16 cellular contexts compared by ENCODE assay signal in genomic region chr15:53843869-53844569, GRCh38.
DNase-seq lines count a peak whose midpoint lies in the region; ATAC-seq and TF ChIP-seq lines count a peak whose summit lies in the region.
"Had no signal": no experiment of that assay in that cellular context is flagged by ENCODE, and none has a peak within 500 bp of the region (broad histone marks: within the 10 kb centered on the region; RNA-seq: fewer than 3 reads in every experiment).

No MANE protein-coding gene starts in this region.

- peaks cover 74% of the 10 kb centered on the region for H3K4me1 ChIP-seq in Caco-2

- no peaks in the 10 kb centered on the region for H3K36me3 ChIP-seq in Caco-2 (ENCODE audit: control insufficient read depth, insufficient read depth, low read length)

- BruUV-seq in Caco-2 (replicated peaks; lab: Mats Ljungman, UMichigan) = no TSS peak

- POLR2A ChIA-PET in Caco-2 (lab: Charles Lee) = interaction anchor here (0.5 to 2.0 kb wide), 5 partner anchors 9 to 37 kb away, joined by 4 to 39 read pairs (median 9); no protein-coding TSS in a partner anchor

- H3K4me1 Mint-ChIP-seq in Caco-2 (ENCODE audit: low read depth, unreplicated experiment) (peaks cover 47% of the 10 kb centered on the region), endothelial cell (ENCODE audit: unreplicated experiment) (peaks cover 12% of the 10 kb centered on the region), nephron (peaks cover 9% of the 10 kb centered on the region)
- H3K4me1 Mint-ChIP-seq: H9 had no signal

- intact Hi-C loops in Caco-2 (cut with micrococcal nuclease; ENCODE audit: unreplicated experiment) = loop anchor here (1.0 kb wide), 4 partner anchors 12 to 81 kb away; no protein-coding TSS in a partner anchor

- TF ChIP-seq CTCF in Caco-2 (IDR thresholded peaks at IDR 0.05; ENCODE audit: insufficient read depth in 1 of 2, low read depth in 1 of 2, low read length in 1 of 2, severe bottlenecking in 1 of 2, unreplicated experiment in 1 of 2) = no peak
- no peak for TF ChIP-seq CTCF in endothelial cell (IDR thresholded peaks at IDR 0.05; ENCODE audit: unreplicated experiment)
- no peak for TF ChIP-seq CTCF in nephron (IDR thresholded peaks at IDR 0.05; ENCODE audit: unreplicated experiment in 3 of 3)

- peak overlapping the region; percentile 86 for H3K27ac Mint-ChIP-seq in Caco-2 (ENCODE audit: unreplicated experiment)
- peak overlapping the region; percentile 14 for H3K27ac Mint-ChIP-seq in endothelial cell (ENCODE audit: unreplicated experiment)
- peak overlapping the region in 2 of 3 experiments; percentile 5 to 28 for H3K27ac Mint-ChIP-seq in nephron
- H3K27ac Mint-ChIP-seq: CD4-positive, alpha-beta T cell; H9 had no signal

- H3K27me3 Mint-ChIP-seq in Caco-2 (ENCODE audit: insufficient read depth, unreplicated experiment) (no peaks in the 10 kb centered on the region), endothelial cell (ENCODE audit: unreplicated experiment) (no peaks in the 10 kb centered on the region), nephron (ENCODE audit: low read depth) (peaks cover 4% of the 10 kb centered on the region)
- H3K27me3 Mint-ChIP-seq: CD4-positive, alpha-beta T cell had no signal

- H3K4me3 ChIP-seq in Caco-2 (ENCODE audit: low read depth, low read length) = no peak overlapping the region

- ATAC-seq in HG03432 (IDR thresholded peaks at IDR 0.05; ENCODE audit: unreplicated experiment) = no peak
- no peak for ATAC-seq in GM18858 (IDR thresholded peaks at IDR 0.05; ENCODE audit: unreplicated experiment)

- H3K36me3 Mint-ChIP-seq in Caco-2 (ENCODE audit: insufficient read depth, unreplicated experiment) (peaks cover 43% of the 10 kb centered on the region), endothelial cell (ENCODE audit: low read depth, unreplicated experiment) (no peaks in the 10 kb centered on the region), nephron (ENCODE audit: low read depth) (no peaks in the 10 kb centered on the region)

- CTCF ChIA-PET in Caco-2 (lab: Charles Lee) = interaction anchor here (1.0 to 2.3 kb wide), 6 partner anchors 9 to 48 kb away, joined by 3 to 19 read pairs (median 4); no protein-coding TSS in a partner anchor

- H3K4me3 Mint-ChIP-seq in Caco-2 (ENCODE audit: unreplicated experiment) (peak overlapping the region; percentile 43), endothelial cell (ENCODE audit: unreplicated experiment) (no peak overlapping the region), nephron (no peak overlapping the region)
- H3K4me3 Mint-ChIP-seq: CD4-positive, alpha-beta T cell; H9 had no signal

- no peaks in the 10 kb centered on the region for H3K27me3 ChIP-seq in Caco-2 (replicated peaks; ENCODE audit: control insufficient read depth, insufficient read depth, low read length)

- peak; percentile 83 to 84 for DNase-seq in Caco-2
- peak; percentile 16 for DNase-seq in MV-4-11 (lab: John Stamatoyannopoulos, UW)
- DNase-seq in endothelial cell (ENCODE audit: low spot score) = no peak
- no peak for DNase-seq in NCI-H345 (lab: John Stamatoyannopoulos, UW)
- no peak for DNase-seq in NCI-H2196 (lab: John Stamatoyannopoulos, UW; ENCODE audit: unreplicated experiment)
- DNase-seq: CD4-positive, alpha-beta T cell; GF-D8; H9; NCI-H1417; NCI-H187 treated with DMSO at 0.1 percent for 48 hours; NK-92 treated with Interleukin-12 subunit alpha and Interleukin-12 subunit beta, amount 100 ng/mL, for 24 hours; SHP77; SK-N-SH had no signal

- peaks cover 7% of the 10 kb centered on the region for H3K9me3 ChIP-seq in Caco-2
- H3K9me3 ChIP-seq: SK-N-SH had no signal

- H3K9me3 Mint-ChIP-seq in Caco-2 (ENCODE audit: unreplicated experiment) = no peaks in the 10 kb centered on the region
- H3K9me3 Mint-ChIP-seq in endothelial cell (ENCODE audit: unreplicated experiment) = no peaks in the 10 kb centered on the region
- H3K9me3 Mint-ChIP-seq in nephron = peaks cover 4% of the 10 kb centered on the region

Comparison
In these comparisons a context has a peak if more than half of its experiments do, and no peak if none do; other contexts are left out.
1. DNase-seq: peak in Caco-2 (2 of 2) and MV-4-11 (single experiment); none in endothelial cell (single experiment), NCI-H345 (single experiment) and NCI-H2196 (single experiment).
2. H3K27ac Mint-ChIP-seq: peak in every context shown above with its lines; median percentile 86 in Caco-2; 16 in nephron; 14 in endothelial cell.